Comparison of ENCODE assay signal across 8 cellular contexts in genomic region chr1:230868736-230869385, GRCh38. TPM values are rescaled to one million over a fixed set of nuclear protein-coding genes. Genes with fewer than 3 reads are reported as not detected.
DNase-seq lines count a peak whose midpoint lies in the region; ATAC-seq and TF ChIP-seq lines count a peak whose summit lies in the region.

No MANE protein-coding gene starts in this region.

- H3K4me2 ChIP-seq in parathyroid adenoma (ENCODE audit: low read length), result peak overlapping the region; percentile 79

- TF ChIP-seq CTCF in parathyroid adenoma (IDR thresholded peaks at IDR 0.05), result no peak

- intact Hi-C loops in activated T-helper 2 cell treated with anti-CD3 and anti-CD28 coated beads, Interferon-gamma antibody, Interleukin-2, Interleukin-4, amounts not matched to agents 10 μg/mL and 5 μg/mL and 100 μg/mL, durations not matched to agents 14 hours and 24 hours and 36 hours (cut with micrococcal nuclease), result loop anchor here (2.0 to 5.0 kb wide), 4 partner anchors 110 to 468 kb away; partner anchors contain the start of genes ARV1, COG2, EXOC8 and FAM89A
- intact Hi-C loops in cardiac septum (cut with DNase I), result loop anchor here (5.0 kb wide), 2 partner anchors 62 to 108 kb away; partner anchors contain the start of genes ARV1 and TTC13

- no peaks in the 10 kb centered on the region for H3K36me3 ChIP-seq in parathyroid adenoma (ENCODE audit: control insufficient read depth, insufficient read depth, low read length)

- H3K9me3 Mint-ChIP-seq in activated T-cell treated with anti-CD3 and anti-CD28 coated beads, Interleukin-2, amount 50 U/mL, for 4 hours, result no peaks in the 10 kb centered on the region
- no peaks in the 10 kb centered on the region for H3K9me3 Mint-ChIP-seq in activated T-helper 2 cell treated with anti-CD3 and anti-CD28 coated beads, Interferon-gamma antibody, Interleukin-2, Interleukin-4, amounts not matched to agents 10 μg/mL and 5 μg/mL and 100 μg/mL, durations not matched to agents 14 hours and 24 hours and 36 hours

- no peaks in the 10 kb centered on the region for H3K27me3 ChIP-seq in parathyroid adenoma (ENCODE audit: control insufficient read depth, insufficient read depth, low read length)

- peak overlapping the region; percentile 97 for H2AFZ ChIP-seq in parathyroid adenoma

- peak; percentile 50 to 55 for ATAC-seq in activated T-cell treated with anti-CD3 and anti-CD28 coated beads, Interleukin-2, amount 50 U/mL, for 4 hours
- ATAC-seq in HG02610 (IDR thresholded peaks at IDR 0.05; ENCODE audit: unreplicated experiment), result peak; percentile 28

- peak overlapping the region; percentile 59 for H3K4me3 ChIP-seq in parathyroid adenoma (ENCODE audit: low read depth, low read length)

- no peaks in the 10 kb centered on the region for H3K79me2 ChIP-seq in parathyroid adenoma

- peak overlapping the region; percentile 60 for H3K27ac Mint-ChIP-seq in activated T-helper 2 cell treated with anti-CD3 and anti-CD28 coated beads, Interferon-gamma antibody, Interleukin-2, Interleukin-4, amounts not matched to agents 10 μg/mL and 5 μg/mL and 100 μg/mL, durations not matched to agents 14 hours and 24 hours and 36 hours

- H3K27ac ChIP-seq in parathyroid adenoma, result peak overlapping the region; percentile 69

- H3K4me1 ChIP-seq in parathyroid adenoma, result no peaks in the 10 kb centered on the region

- H3K4me1 Mint-ChIP-seq in activated T-cell treated with anti-CD3 and anti-CD28 coated beads, Interleukin-2, amount 50 U/mL, for 4 hours (ENCODE audit: low read depth), result peaks cover 11% of the 10 kb centered on the region
- H3K4me1 Mint-ChIP-seq in activated T-helper 2 cell treated with anti-CD3 and anti-CD28 coated beads, Interferon-gamma antibody, Interleukin-2, Interleukin-4, amounts not matched to agents 10 μg/mL and 5 μg/mL and 100 μg/mL, durations not matched to agents 14 hours and 24 hours and 36 hours (ENCODE audit: low read depth), result peaks cover 15% of the 10 kb centered on the region

- H3K4me3 Mint-ChIP-seq in activated T-cell treated with anti-CD3 and anti-CD28 coated beads, Interleukin-2, amount 50 U/mL, for 4 hours, result peak overlapping the region; percentile 81
- peak overlapping the region; percentile 78 for H3K4me3 Mint-ChIP-seq in activated T-helper 2 cell treated with anti-CD3 and anti-CD28 coated beads, Interferon-gamma antibody, Interleukin-2, Interleukin-4, amounts not matched to agents 10 μg/mL and 5 μg/mL and 100 μg/mL, durations not matched to agents 14 hours and 24 hours and 36 hours (ENCODE audit: low read depth)

- no peak overlapping the region for H3K9ac ChIP-seq in parathyroid adenoma

- H3K36me3 Mint-ChIP-seq in activated T-cell treated with anti-CD3 and anti-CD28 coated beads, Interleukin-2, amount 50 U/mL, for 4 hours (ENCODE audit: insufficient read depth), result no peaks in the 10 kb centered on the region
- H3K36me3 Mint-ChIP-seq in activated T-helper 2 cell treated with anti-CD3 and anti-CD28 coated beads, Interferon-gamma antibody, Interleukin-2, Interleukin-4, amounts not matched to agents 10 μg/mL and 5 μg/mL and 100 μg/mL, durations not matched to agents 14 hours and 24 hours and 36 hours (ENCODE audit: low read depth), result no peaks in the 10 kb centered on the region

- DNase-seq in activated T-cell treated with anti-CD3 and anti-CD28 coated beads, Interleukin-2, amount 50 U/mL, for 4 hours, result no peak
- no peak for DNase-seq in activated T-cell treated with anti-CD3 and anti-CD28 coated beads, Interleukin-2, amount 50 U/mL, for 1 hour
- DNase-seq in NCI-H146 (lab: John Stamatoyannopoulos, UW) (peak; percentile 86), cardiac septum (ENCODE audit: low spot score) (peak; percentile 82), globus pallidus (ENCODE audit: low spot score) (no peak)
- no peak for DNase-seq in activated T-helper 2 cell treated with anti-CD3 and anti-CD28 coated beads, Interferon-gamma antibody, Interleukin-2, Interleukin-4, amounts not matched to agents 10 μg/mL and 5 μg/mL and 100 μg/mL, durations not matched to agents 14 hours and 24 hours and 36 hours (ENCODE audit: low spot score)

- H3K9me3 ChIP-seq in parathyroid adenoma (ENCODE audit: control insufficient read depth, low read length), result no peaks in the 10 kb centered on the region

- peaks cover 24% of the 10 kb centered on the region for H3K27me3 Mint-ChIP-seq in activated T-cell treated with anti-CD3 and anti-CD28 coated beads, Interleukin-2, amount 50 U/mL, for 4 hours (ENCODE audit: low read depth)
- H3K27me3 Mint-ChIP-seq in activated T-helper 2 cell treated with anti-CD3 and anti-CD28 coated beads, Interferon-gamma antibody, Interleukin-2, Interleukin-4, amounts not matched to agents 10 μg/mL and 5 μg/mL and 100 μg/mL, durations not matched to agents 14 hours and 24 hours and 36 hours (ENCODE audit: low read depth), result peaks cover 31% of the 10 kb centered on the region

RNA-seq across cellular contexts. Expression of gene C1orf198, which starts 0.5 kb away (rescaled TPM):
- total RNA-seq in activated T-cell treated with anti-CD3 and anti-CD28 coated beads, Interleukin-2, amount 50 U/mL, for 4 hours, result 1 to 10 TPM; 4.7 to 5.2 (median 4.9) TPM
- 8.9 and 9.1 TPM in 2 replicates for total RNA-seq in activated T-helper 2 cell treated with anti-CD3 and anti-CD28 coated beads, Interferon-gamma antibody, Interleukin-2, Interleukin-4, amounts not matched to agents 10 μg/mL and 5 μg/mL and 100 μg/mL, durations not matched to agents 14 hours and 24 hours and 36 hours
- total RNA-seq in cardiac septum, result 73.9 TPM

Comparison
In these comparisons a context has a peak if more than half of its experiments do, and no peak if none do; other contexts are left out.
1. DNase-seq: peak in NCI-H146 (single experiment) and cardiac septum (single experiment); none in activated T-cell treated with anti-CD3 and anti-CD28 coated beads, Interleukin-2, amount 50 U/mL, for 4 hours (single experiment), activated T-cell treated with anti-CD3 and anti-CD28 coated beads, Interleukin-2, amount 50 U/mL, for 1 hour (single experiment), activated T-helper 2 cell treated with anti-CD3 and anti-CD28 coated beads, Interferon-gamma antibody, Interleukin-2, Interleukin-4, amounts not matched to agents 10 μg/mL and 5 μg/mL and 100 μg/mL, durations not matched to agents 14 hours and 24 hours and 36 hours (single experiment) and globus pallidus (single experiment).